15 cellular contexts compared by ENCODE assay signal in the genomic region with DNA sequence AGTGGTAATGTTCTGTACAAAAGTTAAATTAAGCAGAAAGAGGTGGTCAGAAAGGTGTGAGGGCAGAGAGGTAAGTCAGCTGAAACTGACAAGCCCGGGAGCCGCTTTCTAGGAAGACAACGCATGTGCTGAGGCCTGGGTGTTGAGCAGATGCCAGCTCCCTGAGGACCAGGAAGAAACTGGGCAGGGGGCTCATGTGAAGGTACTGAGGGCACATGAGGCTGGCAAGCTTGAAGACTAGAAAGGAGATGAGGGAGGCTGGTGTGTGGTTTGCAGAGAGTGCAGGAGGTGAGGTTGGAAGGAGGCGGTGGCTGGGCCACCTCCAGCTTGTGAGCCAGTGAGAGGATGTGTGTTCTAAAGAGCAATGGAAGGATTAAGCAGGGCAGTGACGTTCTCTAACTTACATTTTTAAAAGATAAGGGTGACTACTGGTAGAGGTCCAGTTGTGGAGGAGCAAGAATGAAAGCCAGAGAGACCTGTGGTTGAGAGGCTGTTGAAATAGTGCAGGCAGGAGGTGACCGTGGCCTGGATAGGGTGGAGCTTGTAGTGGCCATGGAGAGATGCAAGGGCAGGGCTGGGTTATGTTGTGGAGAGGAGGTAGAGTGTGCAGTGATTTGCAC.
"Had no signal": no experiment of that assay in that cellular context is flagged by ENCODE, and none has a peak within 500 bp of the region (broad histone marks: within the 10 kb centered on the region; RNA-seq: fewer than 3 reads in every experiment).

No MANE protein-coding gene starts in this region.

- H3K27ac ChIP-seq: epithelial cell of prostate, neural progenitor cell, ovary, sigmoid colon had no signal

- H3K9me3 ChIP-seq: ovary, sigmoid colon had no signal

- H3K36me3 ChIP-seq: neural progenitor cell, ovary had no signal

- ATAC-seq: activated CD8-positive, alpha-beta T cell treated with anti-CD3 and anti-CD28 coated beads for 36 hours; activated T-cell treated with anti-CD3 and anti-CD28 coated beads, Interleukin-2, amount 50 U/mL, for 72 hours had no signal

- H3K4me3 ChIP-seq: neural progenitor cell, ovary, sigmoid colon had no signal

- H3K27me3 ChIP-seq: neural progenitor cell, ovary, sigmoid colon had no signal

- DNase-seq: activated B cell treated with CpG ODN at 0.5 μM for 24 hours; activated CD4-positive, alpha-beta T cell treated with anti-CD3 and anti-CD28 coated beads for 48 hours; activated CD8-positive, alpha-beta memory T cell treated with anti-CD3 and anti-CD28 coated beads, Interleukin-2, amount 50 U/mL, for 4 hours; activated CD8-positive, alpha-beta T cell treated with anti-CD3 and anti-CD28 coated beads for 36 hours; activated gamma-delta T cell; activated T-cell treated with anti-CD3 and anti-CD28 coated beads, Interleukin-2, amount 50 U/mL, for 72 hours; amygdala; hypothalamus; naive B cell; ovary; sigmoid colon; stimulated activated CD4-positive, alpha-beta T cell treated with anti-CD3 and anti-CD28 coated beads, Interleukin-1b, Interleukin-23, amount 100 ng/mL, for 48 hours; T-helper 2 cell had no signal
